8 cellular contexts compared by ENCODE assay signal in genomic region chr7:520503-521161, GRCh38. TPM values are rescaled to one million over a fixed set of nuclear protein-coding genes. Genes with fewer than 3 reads are reported as not detected.
DNase-seq lines count a peak whose midpoint lies in the region; ATAC-seq and TF ChIP-seq lines count a peak whose summit lies in the region.

No MANE protein-coding gene starts in this region.

- no peaks in the 10 kb centered on the region for H3K9me3 ChIP-seq in T-helper 17 cell (ENCODE audit: control insufficient read depth, low read length, poor library complexity, severe bottlenecking)
- H3K9me3 ChIP-seq in esophagus (ENCODE audit: control insufficient read depth in 2 of 2, insufficient read depth in 1 of 2, low read depth in 1 of 2, low read length in 1 of 2), result peaks cover 0 to 6% of the 10 kb centered on the region in 2 donors

- H3K4me1 Mint-ChIP-seq in T-helper 17 cell (peaks cover 11% of the 10 kb centered on the region), progenitor cell of endocrine pancreas (ENCODE audit: low read depth) (peaks cover 17% of the 10 kb centered on the region)

- H3K4me3 Mint-ChIP-seq in T-helper 17 cell (peak overlapping the region; percentile 71), progenitor cell of endocrine pancreas (ENCODE audit: low read depth) (peak overlapping the region; percentile 64)

- H3K27me3 Mint-ChIP-seq in T-helper 17 cell, result peaks cover 15% of the 10 kb centered on the region
- H3K27me3 Mint-ChIP-seq in progenitor cell of endocrine pancreas, result peaks cover 9% of the 10 kb centered on the region

- H3K4me1 ChIP-seq in esophagus (ENCODE audit: control insufficient read depth in 2 of 2, insufficient read depth in 2 of 2, low read length in 1 of 2), result peaks cover 6 to 12% of the 10 kb centered on the region in 2 donors

- H3K27me3 ChIP-seq in esophagus (ENCODE audit: control insufficient read depth in 1 of 2, insufficient read depth in 2 of 2, low read length in 2 of 2), result no peaks in the 10 kb centered on the region

- H3K27ac ChIP-seq in esophagus (ENCODE audit: low read depth in 2 of 2, low read length in 1 of 2), result peak overlapping the region; percentile 77 to 90

- DNase-seq in COLO668 (lab: John Stamatoyannopoulos, UW; ENCODE audit: unreplicated experiment) (peak; percentile 37), T-helper 17 cell (no peak), progenitor cell of endocrine pancreas (ENCODE audit: low spot score, unreplicated experiment) (no peak), NCI-H510A treated with DMSO at 0.1 percent for 48 hours (lab: John Stamatoyannopoulos, UW) (no peak), NCI-H2196 (lab: John Stamatoyannopoulos, UW; ENCODE audit: unreplicated experiment) (no peak), NCI-H510A (lab: John Stamatoyannopoulos, UW) (no peak)
- DNase-seq in stimulated activated CD4-positive, alpha-beta T cell treated with anti-CD3 and anti-CD28 coated beads, Interleukin-4, amount 100 ng/mL, for 4 hours, result no peak

- H3K27ac Mint-ChIP-seq in T-helper 17 cell, result no peak overlapping the region
- no peak overlapping the region for H3K27ac Mint-ChIP-seq in progenitor cell of endocrine pancreas

- ATAC-seq in T-helper 17 cell, result no peak

- no peaks in the 10 kb centered on the region for H3K9me3 Mint-ChIP-seq in progenitor cell of endocrine pancreas (ENCODE audit: low read depth)

- WGBS in esophagus, 2 donors, result 14 to 20% methylated on average over 57 to 63 of the region's 63 CpGs

- no peak for TF ChIP-seq CTCF in progenitor cell of endocrine pancreas (IDR thresholded peaks at IDR 0.05; ENCODE audit: unreplicated experiment)

- H3K36me3 ChIP-seq in esophagus (ENCODE audit: control insufficient read depth in 2 of 2, insufficient read depth in 2 of 2, low read length in 1 of 2), result no peaks in the 10 kb centered on the region

- H3K4me3 ChIP-seq in esophagus (ENCODE audit: low read depth in 1 of 2, low read length in 2 of 2), result peak overlapping the region in 1 of 2 donors; percentile 58

- H3K36me3 Mint-ChIP-seq in T-helper 17 cell (ENCODE audit: low read depth) (no peaks in the 10 kb centered on the region), progenitor cell of endocrine pancreas (ENCODE audit: insufficient read depth) (peaks cover 5% of the 10 kb centered on the region)

RNA-seq across cellular contexts. Expression of gene PDGFA, which starts 1.0 kb away (rescaled TPM):
- total RNA-seq in T-helper 17 cell (10 to 100 TPM in 1 of 2 donors, 1 to 10 TPM in 1; 2.0 to 20.2 TPM), progenitor cell of endocrine pancreas (81.2 and 86.2 TPM in 2 replicates)
- polyA plus RNA-seq in esophagus, result 1 to 10 TPM; 5.5 to 6.1 TPM
